Comparison of ENCODE assay signal across 1 cellular context in the genomic region with DNA sequence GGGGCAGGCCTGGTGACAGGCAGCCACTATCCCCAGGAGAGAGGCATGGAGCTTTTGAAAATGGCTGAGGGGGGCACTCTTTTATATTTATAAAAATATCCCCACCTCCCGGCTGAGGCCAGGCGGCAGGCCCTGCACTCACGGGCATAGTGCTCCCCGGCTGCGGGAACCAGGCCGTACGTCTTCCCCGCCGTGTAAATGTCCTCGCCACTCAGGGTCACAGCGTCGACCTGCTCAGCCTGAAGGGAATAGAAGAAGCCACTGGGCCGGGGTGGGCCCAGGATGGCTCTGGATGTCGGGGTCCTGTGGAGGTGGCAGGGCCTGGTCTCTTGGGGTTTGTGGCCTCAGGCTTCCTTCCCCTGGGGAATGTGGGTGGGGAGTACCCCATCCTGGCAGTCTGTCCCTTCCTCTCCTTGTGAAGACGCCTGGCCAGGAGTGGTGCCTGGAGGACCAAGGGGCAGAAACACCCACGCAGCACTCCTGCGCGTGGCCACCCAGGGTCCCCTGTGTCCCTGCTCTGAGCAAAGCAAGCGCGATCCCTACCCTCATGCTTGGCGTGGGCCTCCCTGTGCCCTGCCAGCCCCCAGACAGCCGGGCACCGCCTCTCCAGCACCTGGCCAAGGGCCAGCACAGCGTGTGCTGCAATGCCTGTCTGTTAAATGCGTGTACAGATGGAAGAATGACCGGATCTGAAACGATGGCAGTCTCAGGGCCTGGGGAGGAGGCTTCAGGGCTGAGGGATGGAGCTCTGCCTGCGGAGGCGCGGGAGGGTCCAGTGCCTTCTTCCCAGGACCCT.
A peak's percentile ranks its signal among the peaks of the same experiment; 100 is the strongest.
TF ChIP-seq lines count a peak whose summit lies in the region.

No MANE protein-coding gene starts in this region.

TF ChIP-seq in SK-N-SH, 30 proteins besides CTCF, POLR2A, EP300 and RAD21 (continued from another document):
- TF ChIP-seq, protein P1, sequence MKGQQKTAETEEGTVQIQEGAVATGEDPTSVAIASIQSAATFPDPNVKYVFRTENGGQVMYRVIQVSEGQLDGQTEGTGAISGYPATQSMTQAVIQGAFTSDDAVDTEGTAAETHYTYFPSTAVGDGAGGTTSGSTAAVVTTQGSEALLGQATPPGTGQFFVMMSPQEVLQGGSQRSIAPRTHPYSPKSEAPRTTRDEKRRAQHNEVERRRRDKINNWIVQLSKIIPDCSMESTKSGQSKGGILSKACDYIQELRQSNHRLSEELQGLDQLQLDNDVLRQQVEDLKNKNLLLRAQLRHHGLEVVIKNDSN (IDR thresholded peaks at IDR 0.05; ENCODE audit: borderline replicate concordance, low read depth) = no peak
- TF ChIP-seq MEF2A (IDR thresholded peaks at IDR 0.05; ENCODE audit: borderline replicate concordance, low read depth) (no peak), TEAD4 (IDR thresholded peaks at IDR 0.05; ENCODE audit: borderline replicate concordance, insufficient read depth) (no peak), RCOR1 (IDR thresholded peaks at IDR 0.05; ENCODE audit: low read length) (0 out of 2 replicates have a peak, but pooled peaks have one; percentile 50), TCF12 (IDR thresholded peaks at IDR 0.05) (no peak), EZH2phosphoT487 (IDR thresholded peaks at IDR 0.05; ENCODE audit: borderline replicate concordance, low read depth) (no peak)
- TF ChIP-seq, protein P2, sequence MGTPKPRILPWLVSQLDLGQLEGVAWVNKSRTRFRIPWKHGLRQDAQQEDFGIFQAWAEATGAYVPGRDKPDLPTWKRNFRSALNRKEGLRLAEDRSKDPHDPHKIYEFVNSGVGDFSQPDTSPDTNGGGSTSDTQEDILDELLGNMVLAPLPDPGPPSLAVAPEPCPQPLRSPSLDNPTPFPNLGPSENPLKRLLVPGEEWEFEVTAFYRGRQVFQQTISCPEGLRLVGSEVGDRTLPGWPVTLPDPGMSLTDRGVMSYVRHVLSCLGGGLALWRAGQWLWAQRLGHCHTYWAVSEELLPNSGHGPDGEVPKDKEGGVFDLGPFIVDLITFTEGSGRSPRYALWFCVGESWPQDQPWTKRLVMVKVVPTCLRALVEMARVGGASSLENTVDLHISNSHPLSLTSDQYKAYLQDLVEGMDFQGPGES (IDR thresholded peaks at IDR 0.05; ENCODE audit: low read depth, low read length) = no peak
